1 cellular context compared by ENCODE assay signal in genomic region chr5:72508241-72509170, GRCh38.
TF ChIP-seq lines count a peak whose summit lies in the region.

No MANE protein-coding gene starts in this region.

TF ChIP-seq in GM12878, 131 proteins besides CTCF, POLR2A, EP300 and RAD21 (continued from another document and continues in another):
- TF ChIP-seq ZBTB11 (CRISPR knock-in tag; IDR thresholded peaks at IDR 0.05) (no peak), SPI1 (IDR thresholded peaks at IDR 0.05; ENCODE audit: borderline replicate concordance, insufficient read depth, low read depth, low read length) (peak; percentile 84), CEBPZ (IDR thresholded peaks at IDR 0.05; ENCODE audit: low read depth, low read length) (no peak), KLF5 (IDR thresholded peaks at IDR 0.05; ENCODE audit: partially characterized antibody) (no peak), SP1 (IDR thresholded peaks at IDR 0.05; ENCODE audit: low read depth, low read length) (peak; percentile 18), FOXM1 (IDR thresholded peaks at IDR 0.05; ENCODE audit: low read depth, low read length) (peak; percentile 52; the same call in 1 of the 2 replicates), GABPA (IDR thresholded peaks at IDR 0.05; ENCODE audit: low read depth) (0 out of 2 replicates have a peak, but pooled peaks have one; percentile 21), CUX1 (IDR thresholded peaks at IDR 0.05; ENCODE audit: insufficient replicate concordance, low read depth, low read length) (no peak), E2F8 (IDR thresholded peaks at IDR 0.05; ENCODE audit: low read depth, partially characterized antibody) (peak; percentile 31), IKZF1 (conservative IDR thresholded peaks at IDR 0.05) (peak; percentile 16; the same call in 1 of the 2 replicates), RAD51 (IDR thresholded peaks at IDR 0.05) (no peak), CHD1 (IDR thresholded peaks at IDR 0.05; ENCODE audit: low read depth, low read length) (no peak), NFIC (IDR thresholded peaks at IDR 0.05; ENCODE audit: low read depth, low read length) (peak; percentile 71), NKRF (conservative IDR thresholded peaks at IDR 0.05) (no peak), BRCA1 (IDR thresholded peaks at IDR 0.05; ENCODE audit: low read depth, low read length) (no peak), PAX8 (IDR thresholded peaks at IDR 0.05) (no peak), CHD2 (IDR thresholded peaks at IDR 0.05; ENCODE audit: borderline replicate concordance, low read depth, low read length) (no peak), MEF2A (IDR thresholded peaks at IDR 0.05; ENCODE audit: insufficient read depth, low read depth, low read length) (0 out of 2 replicates have a peak, but pooled peaks have one; percentile 45), ZNF24 (IDR thresholded peaks at IDR 0.05) (no peak), LARP7 (IDR thresholded peaks at IDR 0.05) (no peak), CBFB (IDR thresholded peaks at IDR 0.05; ENCODE audit: low read depth) (no peak), SUZ12 (IDR thresholded peaks at IDR 0.05; ENCODE audit: unreplicated experiment) (no peak), NR2C1 (IDR thresholded peaks at IDR 0.05) (no peak), SMAD1 (IDR thresholded peaks at IDR 0.05; ENCODE audit: low read depth, partially characterized antibody) (no peak), MAX (IDR thresholded peaks at IDR 0.05; ENCODE audit: low read depth, low read length) (no peak), ZNF687 (IDR thresholded peaks at IDR 0.05) (0 out of 2 replicates have a peak, but pooled peaks have one; percentile 13), RELA (IDR thresholded peaks at IDR 0.05; ENCODE audit: borderline replicate concordance, partially characterized antibody) (no peak), WRNIP1 (IDR thresholded peaks at IDR 0.05; ENCODE audit: borderline replicate concordance, low read depth, low read length) (no peak), SIN3A (IDR thresholded peaks at IDR 0.05; ENCODE audit: low read depth, low read length) (no peak), RBBP5 (conservative IDR thresholded peaks at IDR 0.05) (no peak)
